ENCODE assay signal across 8 cellular contexts in genomic region chr2:9693138-9693520, GRCh38.
DNase-seq lines count a peak whose midpoint lies in the region; ATAC-seq and TF ChIP-seq lines count a peak whose summit lies in the region.

No MANE protein-coding gene starts in this region.

- POLR2A ChIA-PET in HEK293T (lab: Yijun Ruan, JAX) = interaction anchor here (0.8 kb wide), 1 partner anchor 137 kb away, joined by 3 read pairs; the partner anchor contains the start of gene ADAM17

- no peak overlapping the region for H3K4me3 Mint-ChIP-seq in CD14-positive monocyte

- intact Hi-C loops in CD14-positive monocyte (cut with micrococcal nuclease) = no loop called here

- CTCF ChIA-PET in HEK293T (lab: Yijun Ruan, JAX) = no interaction called here

- H3K27ac Mint-ChIP-seq in CD14-positive monocyte = peak overlapping the region in 2 of 7 donors; percentile 40 to 58

- H3K9me3 Mint-ChIP-seq in CD14-positive monocyte = peaks cover 0 to 2% (median 0%) of the 10 kb centered on the region in 7 donors

- peaks cover 17% of the 10 kb centered on the region for H3K4me1 Mint-ChIP-seq in CD14-positive monocyte

- H3K27me3 Mint-ChIP-seq in CD14-positive monocyte (ENCODE audit: low read depth in 3 of 3) = peaks cover 3 to 7% (median 6%) of the 10 kb centered on the region in 3 donors

- H3K36me3 Mint-ChIP-seq in CD14-positive monocyte = no peaks in the 10 kb centered on the region

- no peak for ATAC-seq in HG03175 (IDR thresholded peaks at IDR 0.05; ENCODE audit: unreplicated experiment)

- DNase-seq in CD14-positive monocyte (ENCODE audit: low spot score) = peak; percentile 54
- DNase-seq in LHCN-M2 (ENCODE audit: low read depth) = peak; percentile 93
- peak; percentile 98 for DNase-seq in cerebellar cortex (ENCODE audit: low spot score)
- DNase-seq in myocyte (ENCODE audit: low read depth) = peak; percentile 98
- DNase-seq in putamen (ENCODE audit: low spot score) = no peak
- DNase-seq in HEK293T (ENCODE audit: extremely low spot score) = no peak
- no peak for DNase-seq in dermis blood vessel endothelial cell

- TF ChIP-seq CTCF in CD14-positive monocyte (IDR thresholded peaks at IDR 0.05) = no peak

TF ChIP-seq in HEK293T, 16 proteins besides CTCF, POLR2A, EP300 and RAD21:
- TF ChIP-seq L3MBTL2 (conservative IDR thresholded peaks at IDR 0.05) (no peak), HDGF (IDR thresholded peaks at IDR 0.05; ENCODE audit: borderline replicate concordance) (no peak), ZNF384 (IDR thresholded peaks at IDR 0.05) (no peak), FOXK2 (IDR thresholded peaks at IDR 0.05) (no peak), ELF4 (IDR thresholded peaks at IDR 0.05) (no peak), LEF1 (IDR thresholded peaks at IDR 0.05; ENCODE audit: borderline replicate concordance) (no peak), SUZ12 (IDR thresholded peaks at IDR 0.05) (no peak), BHLHE40 (IDR thresholded peaks at IDR 0.05; ENCODE audit: borderline replicate concordance) (no peak), SP1 (IDR thresholded peaks at IDR 0.05) (no peak), CTBP1 (IDR thresholded peaks at IDR 0.05; ENCODE audit: borderline replicate concordance) (no peak)

Comparison
In these comparisons a context has a peak if more than half of its experiments do, and no peak if none do; other contexts are left out.
1. DNase-seq: peak in CD14-positive monocyte (single experiment), LHCN-M2 (single experiment), cerebellar cortex (single experiment) and myocyte (single experiment); none in putamen (single experiment), HEK293T (single experiment) and dermis blood vessel endothelial cell (single experiment).